In the genomic region with DNA sequence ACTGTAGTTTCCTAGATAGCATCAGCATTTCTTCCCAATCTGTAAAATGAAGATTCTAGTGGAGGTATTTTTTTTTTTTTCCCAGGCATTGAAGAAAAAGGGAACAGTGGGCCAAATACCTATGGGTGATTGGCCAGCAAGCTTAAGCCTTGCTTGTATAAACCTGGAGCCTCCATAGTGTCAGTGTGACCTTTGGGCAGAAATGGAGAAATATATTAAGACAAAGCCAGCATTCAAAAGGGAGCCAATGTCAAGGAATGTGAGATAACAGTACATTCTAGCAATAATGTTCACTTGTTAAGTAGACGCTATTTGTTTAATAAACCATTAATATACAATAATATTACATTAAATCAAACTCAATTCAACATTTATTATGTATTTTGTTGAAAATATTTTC, we compare ENCODE assay signal across 34 cellular contexts.
DNase-seq lines count a peak whose midpoint lies in the region; ATAC-seq, FAIRE-seq and TF ChIP-seq lines count a peak whose summit lies in the region.
"Had no signal": no experiment of that assay in that cellular context is flagged by ENCODE, and none has a peak within 500 bp of the region (broad histone marks: within the 10 kb centered on the region; RNA-seq: fewer than 3 reads in every experiment).

No MANE protein-coding gene starts in this region.

- H3K27me3 ChIP-seq in HepG2 (ENCODE audit: control insufficient read depth in 1 of 2, insufficient read depth in 2 of 2, low read length in 2 of 2) (peaks cover 0 to 9% of the 10 kb centered on the region in 2 experiments; a peak in 1 of 5 replicates), right lobe of liver (no peaks in the 10 kb centered on the region), Karpas-422 (ENCODE audit: low read length) (no peaks in the 10 kb centered on the region)
- H3K27me3 ChIP-seq: BE2C; BLaER1; BLaER1 treated with 17β-estradiol and CSF1 and Interleukin-3, amounts not matched to agents 10 nM and 100 nM had no signal

- no peaks in the 10 kb centered on the region for H3K9me2 ChIP-seq in Karpas-422 (replicated peaks; ENCODE audit: insufficient read depth, low read length)

- intact Hi-C loops in HepG2 (cut with micrococcal nuclease; ENCODE audit: unreplicated experiment): no loop called here
- intact Hi-C loops in right lobe of liver (cut with DNase I): no loop called here
- intact Hi-C loops in kidney (cut with DNase I): no loop called here

- POLR2A ChIA-PET in HepG2 (lab: Yijun Ruan, JAX): no interaction called here

- WGBS in HepG2 (ENCODE audit: low lambda C conversion rate): 2% methylated on average over 1 of the region's 1 CpG
- WGBS in right lobe of liver (ENCODE audit: insufficient coverage, low coverage, low lambda C conversion rate, missing lambda C conversion rate): 50% methylated on average over 1 of the region's 1 CpG

- TF ChIP-seq CTCF in HepG2 (CRISPR knock-in tag; IDR thresholded peaks at IDR 0.05): no peak
- TF ChIP-seq CTCF in right lobe of liver (IDR thresholded peaks at IDR 0.05): no peak
- TF ChIP-seq CTCF in kidney (IDR thresholded peaks at IDR 0.05; ENCODE audit: borderline replicate concordance, extremely low read depth, insufficient read depth): no peak

- FAIRE-seq in HepG2 (lab: Jason Lieb, UNC) (no peak), G401.6 (lab: Jason Lieb, UNC) (peak; percentile 8), kidney (lab: Jason Lieb, UNC) (peak; percentile 76), frontal cortex (lab: Jason Lieb, UNC) (no peak)
- FAIRE-seq: D721Med had no signal

- BruUV-seq in HepG2 (replicated peaks; lab: Mats Ljungman, UMichigan): no TSS peak

- CTCF ChIA-PET in HepG2 (lab: Yijun Ruan, JAX; ENCODE audit: low intra/inter-chr PET ratio, low total read pairs): interaction anchor here (0.7 kb wide), 1 partner anchor 375 kb away, joined by 3 read pairs; no protein-coding TSS in a partner anchor

- H3K4me3 ChIP-seq in HepG2 (replicated peaks in 1 of 3; ENCODE audit: insufficient read depth in 1 of 3, low read depth in 2 of 3, low read length in 3 of 3) (no peak overlapping the region), right lobe of liver (no peak overlapping the region), Karpas-422 (ENCODE audit: low read length) (no peak overlapping the region), kidney (ENCODE audit: low read length in 2 of 2) (no peak overlapping the region)
- H3K4me3 ChIP-seq: A549; BLaER1; BLaER1 treated with 17β-estradiol and CSF1 and Interleukin-3, amounts not matched to agents 10 nM and 100 nM had no signal

- in situ Hi-C loops in HepG2 (cut with HindIII; ENCODE audit: extremely low pct_ligation_motif_present, low pct_unique_long_range_greater_than_20kb): loop anchor here (10.0 kb wide), 1 partner anchor 504 kb away; no protein-coding TSS in a partner anchor

- no peak overlapping the region for H3K4me2 ChIP-seq in HepG2 (ENCODE audit: low read depth, low read length)
- H3K4me2 ChIP-seq in Karpas-422 (ENCODE audit: low read depth, low read length, poor library complexity, severe bottlenecking): peak overlapping the region; percentile 2
- H3K4me2 ChIP-seq: A549; BLaER1; BLaER1 treated with 17β-estradiol and CSF1 and Interleukin-3, amounts not matched to agents 10 nM and 100 nM had no signal

- TF ChIP-seq RAD21 in HepG2 (CRISPR knock-in tag; IDR thresholded peaks at IDR 0.05): no peak

- H3K79me2 ChIP-seq in HepG2 (ENCODE audit: insufficient read depth, low read length): no peaks in the 10 kb centered on the region
- no peaks in the 10 kb centered on the region for H3K79me2 ChIP-seq in Karpas-422 (ENCODE audit: low read length)

- TF ChIP-seq EP300 in HepG2 (IDR thresholded peaks at IDR 0.05; ENCODE audit: low read depth in 2 of 2, low read length in 2 of 2): no peak
- TF ChIP-seq EP300 in HepG2 (CRISPR knock-in tag; IDR thresholded peaks at IDR 0.05; ENCODE audit: borderline replicate concordance): no peak

- no peak overlapping the region for H2AFZ ChIP-seq in HepG2 (ENCODE audit: low read length)
- no peak overlapping the region for H2AFZ ChIP-seq in Karpas-422 (ENCODE audit: low read length)

- H3K9me3 ChIP-seq in HepG2 (ENCODE audit: low read length) (no peaks in the 10 kb centered on the region), right lobe of liver (no peaks in the 10 kb centered on the region), Karpas-422 (ENCODE audit: low read length) (no peaks in the 10 kb centered on the region), kidney (ENCODE audit: control insufficient read depth in 1 of 2, low read length in 2 of 2) (no peaks in the 10 kb centered on the region)
- H3K9me3 ChIP-seq: A549; BE2C; BLaER1; BLaER1 treated with 17β-estradiol and CSF1 and Interleukin-3, amounts not matched to agents 10 nM and 100 nM; Caco-2 had no signal

- no peak overlapping the region for H3K9ac ChIP-seq in HepG2 (ENCODE audit: insufficient read depth, low read depth, low read length)
- no peak overlapping the region for H3K9ac ChIP-seq in Karpas-422 (ENCODE audit: low read length)
- H3K9ac ChIP-seq in kidney (ENCODE audit: low read length in 2 of 2): no peak overlapping the region
- H3K9ac ChIP-seq: BLaER1; BLaER1 treated with 17β-estradiol and CSF1 and Interleukin-3, amounts not matched to agents 10 nM and 100 nM had no signal

- H3K4me1 ChIP-seq in HepG2 (ENCODE audit: insufficient read depth, low read length): no peaks in the 10 kb centered on the region
- H3K4me1 ChIP-seq in right lobe of liver: no peaks in the 10 kb centered on the region
- peaks cover 59% of the 10 kb centered on the region for H3K4me1 ChIP-seq in Karpas-422 (ENCODE audit: low read length)
- no peaks in the 10 kb centered on the region for H3K4me1 ChIP-seq in kidney (ENCODE audit: control insufficient read depth in 1 of 2, insufficient read depth in 1 of 2, low read depth in 1 of 2, low read length in 2 of 2)
- H3K4me1 ChIP-seq: A549, BE2C, Caco-2 had no signal

- H3K27ac ChIP-seq in HepG2 (ENCODE audit: extremely low read length, insufficient read depth, low read length): no peak overlapping the region
- no peak overlapping the region for H3K27ac ChIP-seq in right lobe of liver
- peak overlapping the region; percentile 95; the same call in 1 of the 2 replicates for H3K27ac ChIP-seq in Karpas-422 (ENCODE audit: low read length)
- H3K27ac ChIP-seq in kidney (ENCODE audit: low read depth in 2 of 2, low read length in 2 of 2): no peak overlapping the region
- H3K27ac ChIP-seq: 22Rv1; A549; BLaER1; BLaER1 treated with 17β-estradiol and CSF1 and Interleukin-3, amounts not matched to agents 10 nM and 100 nM; C4-2B had no signal

- H3K36me3 ChIP-seq in HepG2 (replicated peaks in 1 of 2; ENCODE audit: control insufficient read depth in 1 of 2, insufficient read depth in 2 of 2, low read length in 2 of 2) (no peaks in the 10 kb centered on the region), right lobe of liver (no peaks in the 10 kb centered on the region), Karpas-422 (ENCODE audit: insufficient read depth, low read length) (no peaks in the 10 kb centered on the region), kidney (ENCODE audit: control insufficient read depth in 1 of 2, insufficient read depth in 2 of 2, low read length in 2 of 2) (no peaks in the 10 kb centered on the region)
- H3K36me3 ChIP-seq: BE2C; BLaER1; BLaER1 treated with 17β-estradiol and CSF1 and Interleukin-3, amounts not matched to agents 10 nM and 100 nM had no signal

- H4K20me1 ChIP-seq in HepG2 (ENCODE audit: insufficient read depth, low read length) (no peaks in the 10 kb centered on the region), Karpas-422 (ENCODE audit: insufficient read depth, low read depth, low read length) (no peaks in the 10 kb centered on the region)
- H4K20me1 ChIP-seq: BLaER1; BLaER1 treated with 17β-estradiol and CSF1 and Interleukin-3, amounts not matched to agents 10 nM and 100 nM had no signal

- peak; percentile 61; the same call in 2 of the 3 replicates for ATAC-seq in HepG2
- no peak for ATAC-seq in right lobe of liver
- ATAC-seq in GM21390 (IDR thresholded peaks at IDR 0.05; ENCODE audit: unreplicated experiment): no peak
- no peak for ATAC-seq in HG02840 (IDR thresholded peaks at IDR 0.05; ENCODE audit: low FRiP score, unreplicated experiment)
- ATAC-seq: A549; CD8-positive, alpha-beta T cell had no signal

- DNase-seq in HepG2 (ENCODE audit: low spot score) (peak; percentile 68), right lobe of liver (no peak), Karpas-422 (no peak), kidney (no peak), frontal cortex (ENCODE audit: low spot score in 2 of 2) (no peak)
- DNase-seq: 8988T; ACHN; AML-193; BE2C; C1 segment of cervical spinal cord; Caco-2; Calu3; CD4-positive, alpha-beta memory T cell; CD4-positive, alpha-beta T cell; CD4-positive, CD25-positive, alpha-beta regulatory T cell; CD8-positive, alpha-beta memory T cell; CD8-positive, alpha-beta T cell; COR-L47; DMS 273 treated with DMSO at 0.1 percent for 48 hours; DMS153; DMS53; DMS79; DMS79 treated with DMSO at 0.1 percent for 48 hours; DND-41; EL had no signal

- TF ChIP-seq POLR2A in HepG2 (IDR thresholded peaks at IDR 0.05; ENCODE audit: insufficient read depth in 1 of 2, low read depth in 2 of 2, low read length in 2 of 2) (no peak), right lobe of liver (IDR thresholded peaks at IDR 0.05) (no peak)

TF ChIP-seq in HepG2, 621 proteins besides CTCF, POLR2A, EP300 and RAD21:
- TF ChIP-seq BCL6 (CRISPR knock-in tag; IDR thresholded peaks at IDR 0.05): peak; percentile 38; the same call in 1 of the 2 replicates
- no peak for TF ChIP-seq ZNF329 (CRISPR knock-in tag; IDR thresholded peaks at IDR 0.05; ENCODE audit: low read depth)
- TF ChIP-seq HNF4A (CRISPR knock-in tag; IDR thresholded peaks at IDR 0.05): 0 out of 2 replicates have a peak, but pooled peaks have one; percentile 29
- TF ChIP-seq EHMT2 (IDR thresholded peaks at IDR 0.05; ENCODE audit: borderline replicate concordance, low read depth, low read length): 0 out of 2 replicates have a peak, but pooled peaks have one; percentile 75
